In genomic region chr9:110254500-110254899, GRCh38 we compare ENCODE assay signal across 8 cellular contexts. TPM values are rescaled to one million over a fixed set of nuclear protein-coding genes. Genes with fewer than 3 reads are reported as not detected.
A peak's percentile ranks its signal among the peaks of the same experiment; 100 is the strongest.
DNase-seq lines count a peak whose midpoint lies in the region; ATAC-seq and TF ChIP-seq lines count a peak whose summit lies in the region.
"Had no signal": no experiment of that assay in that cellular context is flagged by ENCODE, and none has a peak within 500 bp of the region (broad histone marks: within the 10 kb centered on the region; RNA-seq: fewer than 3 reads in every experiment).

No MANE protein-coding gene starts in this region.

- H4K20me1 ChIP-seq in HCT116 (ENCODE audit: insufficient read depth), result peaks cover 54% of the 10 kb centered on the region; the same call in 1 of the 2 replicates
- H4K20me1 ChIP-seq in hepatocyte (ENCODE audit: insufficient read depth, poor library complexity, severe bottlenecking), result peaks cover 25% of the 10 kb centered on the region

- no peak for TF ChIP-seq RAD21 in HCT116 (IDR thresholded peaks at IDR 0.05; ENCODE audit: low read depth)

- CTCF ChIA-PET in HCT116 (lab: Charles Lee), result no interaction called here
- CTCF ChIA-PET in activated CD4-positive, alpha-beta memory T cell treated with anti-CD3 and anti-CD28 coated beads for 36 hours (lab: Charles Lee), result no interaction called here

- no peak for TF ChIP-seq CTCF in HCT116 (IDR thresholded peaks at IDR 0.05 in 2 of 3, conservative IDR thresholded peaks at IDR 0.05 in 1 of 3; ENCODE audit: borderline replicate concordance in 1 of 3, insufficient read depth in 1 of 3, low read depth in 2 of 3, low read length in 2 of 3)
- TF ChIP-seq CTCF in hepatocyte (IDR thresholded peaks at IDR 0.05; ENCODE audit: poor library complexity), result no peak
- TF ChIP-seq CTCF in spleen (IDR thresholded peaks at IDR 0.05 in 8 of 11, conservative IDR thresholded peaks at IDR 0.05 in 3 of 11), result no peak

- no peaks in the 10 kb centered on the region for H3K27me3 ChIP-seq in HCT116 (ENCODE audit: insufficient read depth, low read length)
- no peaks in the 10 kb centered on the region for H3K27me3 ChIP-seq in hepatocyte
- no peaks in the 10 kb centered on the region for H3K27me3 ChIP-seq in spleen (replicated peaks in 1 of 7)

- ATAC-seq in HCT116, result no peak

- H3K4me1 Mint-ChIP-seq in activated CD4-positive, alpha-beta memory T cell treated with anti-CD3 and anti-CD28 coated beads for 36 hours (ENCODE audit: low read depth), result peaks cover 62% of the 10 kb centered on the region

- POLR2A ChIA-PET in HCT116 (lab: Charles Lee), result no interaction called here
- POLR2A ChIA-PET in activated CD4-positive, alpha-beta memory T cell treated with anti-CD3 and anti-CD28 coated beads for 36 hours (lab: Charles Lee), result no interaction called here

- peak overlapping the region; percentile 94 for H3K9ac ChIP-seq in HCT116 (ENCODE audit: low read length)

- H3K9me2 ChIP-seq in HCT116 (ENCODE audit: insufficient read depth), result no peaks in the 10 kb centered on the region
- no peaks in the 10 kb centered on the region for H3K9me2 ChIP-seq in hepatocyte (replicated peaks; ENCODE audit: insufficient read depth)

- no peaks in the 10 kb centered on the region for H3K9me3 Mint-ChIP-seq in activated CD4-positive, alpha-beta memory T cell treated with anti-CD3 and anti-CD28 coated beads for 36 hours

- H3K4me3 ChIP-seq in HCT116 (replicated peaks in 1 of 2; ENCODE audit: low read depth in 1 of 2, low read length in 2 of 2), result peak overlapping the region; percentile 76 to 86
- H3K4me3 ChIP-seq in hepatocyte, result peak overlapping the region; percentile 92
- peak overlapping the region in 7 of 8 donors; percentile 79 to 94 (median 83) for H3K4me3 ChIP-seq in spleen

- H3K27me3 Mint-ChIP-seq in activated CD4-positive, alpha-beta memory T cell treated with anti-CD3 and anti-CD28 coated beads for 36 hours, result no peaks in the 10 kb centered on the region

- TF ChIP-seq POLR2A in HCT116 (IDR thresholded peaks at IDR 0.05; ENCODE audit: borderline replicate concordance, extremely low read depth, insufficient read depth, insufficient read length), result no peak
- TF ChIP-seq POLR2A in spleen (IDR thresholded peaks at IDR 0.05), result no peak

- H3K27ac Mint-ChIP-seq in activated CD4-positive, alpha-beta memory T cell treated with anti-CD3 and anti-CD28 coated beads for 36 hours, result peak overlapping the region; percentile 97

- H2AFZ ChIP-seq in HCT116 (ENCODE audit: low read depth, low read length, poor library complexity, severe bottlenecking) (no peak overlapping the region), hepatocyte (no peak overlapping the region)

- 68% methylated on average over 2 of the region's 2 CpGs for WGBS in hepatocyte (ENCODE audit: low lambda C conversion rate, missing lambda C conversion rate)
- WGBS in spleen, 5 donors, result 85 to 93% (median 89%) methylated on average over 2 of the region's 2 CpGs

- H3K36me3 Mint-ChIP-seq in activated CD4-positive, alpha-beta memory T cell treated with anti-CD3 and anti-CD28 coated beads for 36 hours, result peaks cover 40% of the 10 kb centered on the region

- H3K4me2 ChIP-seq in HCT116 (ENCODE audit: low read length) (peak overlapping the region; percentile 87), hepatocyte (peak overlapping the region; percentile 88)

- H3K79me2 ChIP-seq in HCT116 (ENCODE audit: insufficient read depth, low read length), result peaks cover 68% of the 10 kb centered on the region
- H3K79me2 ChIP-seq in hepatocyte, result peaks cover 68% of the 10 kb centered on the region

- H3K4me1 ChIP-seq in HCT116 (ENCODE audit: control insufficient read depth in 1 of 2, insufficient read depth in 2 of 2, low read length in 2 of 2) (peaks cover 8 to 54% of the 10 kb centered on the region in 2 experiments), hepatocyte (ENCODE audit: insufficient read depth) (peaks cover 13% of the 10 kb centered on the region), spleen (peaks cover 4 to 57% (median 41%) of the 10 kb centered on the region in 6 donors)

- DNase-seq in HCT116 (ENCODE audit: low read depth, low spot score), result no peak
- no peak for DNase-seq in activated CD4-positive, alpha-beta memory T cell treated with anti-CD3 and anti-CD28 coated beads for 36 hours
- DNase-seq in hepatocyte (ENCODE audit: low spot score), result no peak
- DNase-seq in spleen, result no peak
- no peak for DNase-seq in cerebellum (ENCODE audit: low spot score)
- no peak for DNase-seq in posterior vena cava (ENCODE audit: low spot score)
- DNase-seq in RKO (ENCODE audit: low spot score), result no peak

- RAD21 ChIA-PET in HCT116 (lab: Charles Lee; ENCODE audit: low non-redundant PET in 1 of 2, low total read pairs in 2 of 2, uncharacterized antibody in 2 of 2, unreplicated experiment in 2 of 2), result no interaction called here

- H3K4me3 Mint-ChIP-seq in activated CD4-positive, alpha-beta memory T cell treated with anti-CD3 and anti-CD28 coated beads for 36 hours, result peak overlapping the region; percentile 90

- BruUV-seq in HCT116 (replicated peaks; lab: Mats Ljungman, UMichigan), result no TSS peak

- H3K9me3 ChIP-seq in HCT116 (ENCODE audit: control insufficient read depth in 1 of 2, insufficient read depth in 1 of 2, low read depth in 1 of 2, low read length in 2 of 2) (no peaks in the 10 kb centered on the region), hepatocyte (ENCODE audit: low read depth) (no peaks in the 10 kb centered on the region), spleen (no peaks in the 10 kb centered on the region)

- H3K36me3 ChIP-seq in HCT116 (ENCODE audit: control insufficient read depth in 1 of 2, insufficient read depth in 2 of 2, low read length in 2 of 2), result peaks cover 10 to 17% of the 10 kb centered on the region in 2 experiments
- H3K36me3 ChIP-seq in hepatocyte (replicated peaks; ENCODE audit: insufficient read depth, low read depth), result no peaks in the 10 kb centered on the region
- H3K36me3 ChIP-seq in spleen, result peaks cover 0 to 18% (median 6%) of the 10 kb centered on the region in 6 donors

- intact Hi-C loops in HCT116 (cut with micrococcal nuclease), result no loop called here
- intact Hi-C loops in activated CD4-positive, alpha-beta memory T cell treated with anti-CD3 and anti-CD28 coated beads for 36 hours (cut with micrococcal nuclease), result loop anchor here (10.0 kb wide), 2 partner anchors 1320 to 1660 kb away; partner anchors contain the start of genes ABITRAM and ELP1
- intact Hi-C loops in spleen (cut with DNase I; ENCODE audit: low total_unique reads), result no loop called here
- intact Hi-C loops in posterior vena cava (cut with DNase I), result no loop called here

- H3K27ac ChIP-seq in HCT116 (ENCODE audit: low read depth, low read length) (peak overlapping the region; percentile 74; the same call in 1 of the 2 replicates), hepatocyte (peak overlapping the region; percentile 97), spleen (peak overlapping the region in 6 of 8 donors; percentile 85 to 98 (median 92))

TF ChIP-seq in HCT116, 20 proteins besides CTCF, POLR2A, EP300 and RAD21:
- TF ChIP-seq SP1 (IDR thresholded peaks at IDR 0.05; ENCODE audit: low read depth) (no peak), ELF1 (IDR thresholded peaks at IDR 0.05; ENCODE audit: borderline replicate concordance, low read depth) (no peak), TCF7L2 (IDR thresholded peaks at IDR 0.05; ENCODE audit: borderline replicate concordance, extremely low read depth, insufficient read depth, insufficient read length) (no peak), EZH2phosphoT487 (IDR thresholded peaks at IDR 0.05; ENCODE audit: borderline replicate concordance) (no peak)
- TF ChIP-seq, protein P1, sequence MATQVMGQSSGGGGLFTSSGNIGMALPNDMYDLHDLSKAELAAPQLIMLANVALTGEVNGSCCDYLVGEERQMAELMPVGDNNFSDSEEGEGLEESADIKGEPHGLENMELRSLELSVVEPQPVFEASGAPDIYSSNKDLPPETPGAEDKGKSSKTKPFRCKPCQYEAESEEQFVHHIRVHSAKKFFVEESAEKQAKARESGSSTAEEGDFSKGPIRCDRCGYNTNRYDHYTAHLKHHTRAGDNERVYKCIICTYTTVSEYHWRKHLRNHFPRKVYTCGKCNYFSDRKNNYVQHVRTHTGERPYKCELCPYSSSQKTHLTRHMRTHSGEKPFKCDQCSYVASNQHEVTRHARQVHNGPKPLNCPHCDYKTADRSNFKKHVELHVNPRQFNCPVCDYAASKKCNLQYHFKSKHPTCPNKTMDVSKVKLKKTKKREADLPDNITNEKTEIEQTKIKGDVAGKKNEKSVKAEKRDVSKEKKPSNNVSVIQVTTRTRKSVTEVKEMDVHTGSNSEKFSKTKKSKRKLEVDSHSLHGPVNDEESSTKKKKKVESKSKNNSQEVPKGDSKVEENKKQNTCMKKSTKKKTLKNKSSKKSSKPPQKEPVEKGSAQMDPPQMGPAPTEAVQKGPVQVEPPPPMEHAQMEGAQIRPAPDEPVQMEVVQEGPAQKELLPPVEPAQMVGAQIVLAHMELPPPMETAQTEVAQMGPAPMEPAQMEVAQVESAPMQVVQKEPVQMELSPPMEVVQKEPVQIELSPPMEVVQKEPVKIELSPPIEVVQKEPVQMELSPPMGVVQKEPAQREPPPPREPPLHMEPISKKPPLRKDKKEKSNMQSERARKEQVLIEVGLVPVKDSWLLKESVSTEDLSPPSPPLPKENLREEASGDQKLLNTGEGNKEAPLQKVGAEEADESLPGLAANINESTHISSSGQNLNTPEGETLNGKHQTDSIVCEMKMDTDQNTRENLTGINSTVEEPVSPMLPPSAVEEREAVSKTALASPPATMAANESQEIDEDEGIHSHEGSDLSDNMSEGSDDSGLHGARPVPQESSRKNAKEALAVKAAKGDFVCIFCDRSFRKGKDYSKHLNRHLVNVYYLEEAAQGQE (IDR thresholded peaks at IDR 0.05; ENCODE audit: low read depth), result no peak
TF ChIP-seq in HCT116: peak in this region for 0.

RNA-seq across cellular contexts. Expression of gene TXN, which starts 1.8 kb away (rescaled TPM):
- 421 TPM for total RNA-seq in HCT116 (2021; ENCODE audit: unreplicated experiment)
- 339 and 365 TPM in 2 replicates for polyA plus RNA-seq in HCT116 (2012)
- 100 to 1,000 TPM; 554 to 573 TPM for total RNA-seq in activated CD4-positive, alpha-beta memory T cell treated with anti-CD3 and anti-CD28 coated beads for 36 hours
- total RNA-seq in hepatocyte, result 195 and 213 TPM in 2 replicates
- polyA plus RNA-seq in hepatocyte, result 416 and 426 TPM in 2 replicates
- total RNA-seq in spleen, result 100 to 1,000 TPM in 3 of 7 donors, 10 to 100 TPM in 4; 74.4 to 118 (median 88.7) TPM
- polyA plus RNA-seq in spleen, result 100 to 1,000 TPM; 170 to 196 (median 192) TPM
- total RNA-seq in cerebellum, result 77.3 TPM
- total RNA-seq in posterior vena cava, result 100 to 1,000 TPM; 132 to 212 TPM

RNA-seq across cellular contexts. Expression of gene C9orf152, which starts 46.5 kb away (rescaled TPM):
- not detected for total RNA-seq in HCT116 (2021; ENCODE audit: unreplicated experiment)
- polyA plus RNA-seq in HCT116 (2012), result 0.04 TPM in 1 of 2 replicates, not detected in the other
- not detected for total RNA-seq in activated CD4-positive, alpha-beta memory T cell treated with anti-CD3 and anti-CD28 coated beads for 36 hours
- total RNA-seq in hepatocyte, result 0.28 and 1.2 TPM in 2 replicates
- 0.29 and 0.68 TPM in 2 replicates for polyA plus RNA-seq in hepatocyte
- not detected for total RNA-seq in spleen
- polyA plus RNA-seq in spleen, result not detected
- not detected for total RNA-seq in cerebellum
- not detected for total RNA-seq in posterior vena cava
- total RNA-seq: dermis microvascular lymphatic vessel endothelial cell had no signal
